ENCODE assay signal across 1 cellular context in genomic region chr2:975095-975494, GRCh38.
TF ChIP-seq lines count a peak whose summit lies in the region.

No MANE protein-coding gene starts in this region.

TF ChIP-seq in H1, 55 proteins besides CTCF, POLR2A, EP300 and RAD21:
- TF ChIP-seq TEAD4 (IDR thresholded peaks at IDR 0.05; ENCODE audit: low read depth, low read length) = no peak
- TF ChIP-seq HDAC6 (IDR thresholded peaks at IDR 0.05; ENCODE audit: low read depth, low read length) = no peak
- no peak for TF ChIP-seq SP1 (IDR thresholded peaks at IDR 0.05; ENCODE audit: low read depth, low read length)
- no peak for TF ChIP-seq ATF3 (IDR thresholded peaks at IDR 0.05; ENCODE audit: insufficient read depth, low read depth, low read length)
- TF ChIP-seq SP2 (IDR thresholded peaks at IDR 0.05; ENCODE audit: low read length) = no peak
- TF ChIP-seq SRF (IDR thresholded peaks at IDR 0.05; ENCODE audit: low read depth, low read length) = no peak
- no peak for TF ChIP-seq TBP (IDR thresholded peaks at IDR 0.05; ENCODE audit: low read depth, low read length)
- no peak for TF ChIP-seq GABPA (IDR thresholded peaks at IDR 0.05; ENCODE audit: borderline replicate concordance, insufficient read depth, low read length)
- no peak for TF ChIP-seq NANOG (IDR thresholded peaks at IDR 0.05; ENCODE audit: insufficient read depth, low read depth, low read length, poor library complexity, severe bottlenecking)
- TF ChIP-seq POLR2AphosphoS5 (IDR thresholded peaks at IDR 0.05; ENCODE audit: low read depth, low read length) = no peak
- no peak for TF ChIP-seq EGR1 (IDR thresholded peaks at IDR 0.05; ENCODE audit: borderline replicate concordance, low read depth, low read length)
- TF ChIP-seq HDAC2 (IDR thresholded peaks at IDR 0.05; ENCODE audit: borderline replicate concordance in 1 of 2, low read depth in 2 of 2, low read length in 2 of 2) = no peak
- no peak for TF ChIP-seq CBX8 (IDR thresholded peaks at IDR 0.05; ENCODE audit: borderline replicate concordance, low read depth, low read length)
